In the genomic region with DNA sequence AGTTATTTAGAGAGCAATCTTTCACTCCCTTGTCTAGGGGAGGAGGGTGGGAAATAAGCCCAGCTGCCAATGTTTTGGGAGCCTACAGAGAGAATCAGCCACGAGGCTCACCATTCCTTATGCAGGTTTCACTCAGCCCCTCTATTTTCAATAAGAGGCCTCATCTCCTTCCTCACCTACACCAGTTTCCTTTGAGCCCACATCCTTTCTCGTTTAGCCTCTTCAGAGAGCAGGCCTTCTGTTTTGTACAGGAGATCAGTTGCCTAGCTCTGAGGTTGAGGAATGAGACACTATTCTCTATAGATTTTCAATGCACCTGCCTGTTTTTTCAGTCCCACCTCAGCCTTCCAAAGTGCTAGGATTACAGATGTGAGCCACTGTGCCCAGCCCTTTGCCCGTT, we compare ENCODE assay signal across 13 cellular contexts. TPM values are rescaled to one million over a fixed set of nuclear protein-coding genes. Genes with fewer than 3 reads are reported as not detected.
A peak's percentile ranks its signal among the peaks of the same experiment; 100 is the strongest.
DNase-seq lines count a peak whose midpoint lies in the region; ATAC-seq and TF ChIP-seq lines count a peak whose summit lies in the region.
"Had no signal": no experiment of that assay in that cellular context is flagged by ENCODE, and none has a peak within 500 bp of the region (broad histone marks: within the 10 kb centered on the region; RNA-seq: fewer than 3 reads in every experiment).

No MANE protein-coding gene starts in this region.

- no peak for TF ChIP-seq CTCF in endothelial cell (IDR thresholded peaks at IDR 0.05; ENCODE audit: unreplicated experiment)
- no peak for TF ChIP-seq CTCF in heart right ventricle (IDR thresholded peaks at IDR 0.05)

- peaks cover 0 to 100% (median 45%) of the 10 kb centered on the region in 9 donors for H3K36me3 ChIP-seq in heart right ventricle

- H3K27ac Mint-ChIP-seq in activated CD4-positive, alpha-beta T cell treated with anti-CD3 and anti-CD28 coated beads, Interleukin-2, amount 10 ng/mL, durations not matched to agents 24 days and 14 days: peak overlapping the region; percentile 94
- H3K27ac Mint-ChIP-seq in endothelial cell (ENCODE audit: unreplicated experiment): no peak overlapping the region

- intact Hi-C loops in activated CD4-positive, alpha-beta T cell treated with anti-CD3 and anti-CD28 coated beads, Interleukin-2, amount 10 ng/mL, durations not matched to agents 24 days and 14 days (cut with micrococcal nuclease): loop anchor here (2.0 kb wide), 1 partner anchor 17 kb away; the partner anchor contains the start of gene SNAPC1
- intact Hi-C loops in heart right ventricle (cut with DNase I): no loop called here

- peak; percentile 83 for DNase-seq in activated CD4-positive, alpha-beta T cell treated with anti-CD3 and anti-CD28 coated beads, Interleukin-2, amount 10 ng/mL, durations not matched to agents 24 days and 14 days
- no peak for DNase-seq in activated CD4-positive, alpha-beta T cell treated with anti-CD3 and anti-CD28 coated beads for 4 hours
- peak; percentile 18 for DNase-seq in central memory CD4-positive, alpha-beta T cell
- DNase-seq in endothelial cell (ENCODE audit: low spot score) (no peak), heart right ventricle (no peak), occipital lobe (lab: John Stamatoyannopoulos, UW) (no peak)
- DNase-seq: activated effector memory CD4-positive, alpha-beta T cell treated with anti-CD3 and anti-CD28 coated beads, Interleukin-2, amount 50 U/mL, for 16 hours; NCI-H345; Peyer's patch had no signal

- no peaks in the 10 kb centered on the region for H3K27me3 Mint-ChIP-seq in activated CD4-positive, alpha-beta T cell treated with anti-CD3 and anti-CD28 coated beads, Interleukin-2, amount 10 ng/mL, durations not matched to agents 24 days and 14 days
- peaks cover 1% of the 10 kb centered on the region for H3K27me3 Mint-ChIP-seq in endothelial cell (ENCODE audit: unreplicated experiment)

- no peak overlapping the region for H3K27ac ChIP-seq in heart right ventricle
- H3K27ac ChIP-seq: HL-60, Peyer's patch had no signal

- H3K27me3 ChIP-seq in heart right ventricle: no peaks in the 10 kb centered on the region
- H3K27me3 ChIP-seq: Peyer's patch had no signal

- H3K4me1 Mint-ChIP-seq in activated CD4-positive, alpha-beta T cell treated with anti-CD3 and anti-CD28 coated beads, Interleukin-2, amount 10 ng/mL, durations not matched to agents 24 days and 14 days: peaks cover 40% of the 10 kb centered on the region
- H3K4me1 Mint-ChIP-seq in endothelial cell (ENCODE audit: unreplicated experiment): peaks cover 6% of the 10 kb centered on the region

- no peak overlapping the region for H3K4me3 ChIP-seq in heart right ventricle
- H3K4me3 ChIP-seq: Peyer's patch had no signal

- peak overlapping the region; percentile 79 for H3K4me3 Mint-ChIP-seq in activated CD4-positive, alpha-beta T cell treated with anti-CD3 and anti-CD28 coated beads, Interleukin-2, amount 10 ng/mL, durations not matched to agents 24 days and 14 days
- H3K4me3 Mint-ChIP-seq in endothelial cell (ENCODE audit: unreplicated experiment): no peak overlapping the region

- 75 to 82% methylated on average over 3 of the region's 3 CpGs for WGBS in heart right ventricle, 2 donors

- no peaks in the 10 kb centered on the region for H3K9me3 Mint-ChIP-seq in activated CD4-positive, alpha-beta T cell treated with anti-CD3 and anti-CD28 coated beads, Interleukin-2, amount 10 ng/mL, durations not matched to agents 24 days and 14 days
- H3K9me3 Mint-ChIP-seq in endothelial cell (ENCODE audit: unreplicated experiment): no peaks in the 10 kb centered on the region

- H3K9me3 ChIP-seq in heart right ventricle: no peaks in the 10 kb centered on the region
- H3K9me3 ChIP-seq: Peyer's patch had no signal

- ATAC-seq in GM21367 (IDR thresholded peaks at IDR 0.05; ENCODE audit: unreplicated experiment) (peak; percentile 75), HG03159 (IDR thresholded peaks at IDR 0.05; ENCODE audit: unreplicated experiment) (peak; percentile 63), heart right ventricle (no peak)
- ATAC-seq: HCT116 had no signal

- no peaks in the 10 kb centered on the region for H3K4me1 ChIP-seq in heart right ventricle
- H3K4me1 ChIP-seq: Peyer's patch had no signal

- H3K36me3 Mint-ChIP-seq in activated CD4-positive, alpha-beta T cell treated with anti-CD3 and anti-CD28 coated beads, Interleukin-2, amount 10 ng/mL, durations not matched to agents 24 days and 14 days (ENCODE audit: low read depth): peaks cover 59% of the 10 kb centered on the region
- peaks cover 16% of the 10 kb centered on the region for H3K36me3 Mint-ChIP-seq in endothelial cell (ENCODE audit: low read depth, unreplicated experiment)

RNA-seq across cellular contexts. Expression of gene SNAPC1, which starts 17.9 kb away (rescaled TPM):
- 12.1 and 12.3 TPM in 2 replicates for total RNA-seq in activated CD4-positive, alpha-beta T cell treated with anti-CD3 and anti-CD28 coated beads, Interleukin-2, amount 10 ng/mL, durations not matched to agents 24 days and 14 days
- total RNA-seq in endothelial cell (ENCODE audit: unreplicated experiment): 5.2 TPM
- 10 to 100 TPM in 2 of 10 donors, 1 to 10 TPM in 8; 5.6 to 11.9 (median 7.4) TPM for total RNA-seq in heart right ventricle
- polyA plus RNA-seq in heart right ventricle: 1 to 10 TPM; 4.2 to 6.2 TPM
- total RNA-seq in occipital lobe: 8.9 TPM

RNA-seq across cellular contexts. Expression of gene SYT16, which starts 32.4 kb away (rescaled TPM):
- total RNA-seq in activated CD4-positive, alpha-beta T cell treated with anti-CD3 and anti-CD28 coated beads, Interleukin-2, amount 10 ng/mL, durations not matched to agents 24 days and 14 days: not detected in 2 replicates
- total RNA-seq in endothelial cell (ENCODE audit: unreplicated experiment) (0.23 TPM), heart right ventricle (under 1 TPM in 5 of 10 donors, not detected in 5; 0.02 to 0.19 (median 0.13) TPM), occipital lobe (88.4 TPM)
- polyA plus RNA-seq in heart right ventricle: under 1 TPM in 1 of 2 donors, not detected in 1; 0.01 TPM

Comparison
In these comparisons a context has a peak if more than half of its experiments do, and no peak if none do; other contexts are left out.
1. DNase-seq: peak in activated CD4-positive, alpha-beta T cell treated with anti-CD3 and anti-CD28 coated beads, Interleukin-2, amount 10 ng/mL, durations not matched to agents 24 days and 14 days (single experiment) and central memory CD4-positive, alpha-beta T cell (single experiment); none in activated CD4-positive, alpha-beta T cell treated with anti-CD3 and anti-CD28 coated beads for 4 hours (0 of 2), endothelial cell (single experiment), heart right ventricle (0 of 2) and occipital lobe (single experiment).
2. ATAC-seq: peak in GM21367 (single experiment) and HG03159 (single experiment); none in heart right ventricle (0 of 8).
3. RNA of gene SYT16, which starts 32.4 kb away (total RNA-seq): 88.4 TPM in occipital lobe (single experiment); 0.23 TPM in endothelial cell (single experiment), 0.02 to 0.19 TPM in heart right ventricle and not detected in activated CD4-positive, alpha-beta T cell treated with anti-CD3 and anti-CD28 coated beads, Interleukin-2, amount 10 ng/mL, durations not matched to agents 24 days and 14 days; every median in the first group is over 10 times any median in the second.